1 cellular context compared by ENCODE assay signal in genomic region chr6:44002071-44002590, GRCh38.
TF ChIP-seq lines count a peak whose summit lies in the region.

No MANE protein-coding gene starts in this region.

TF ChIP-seq in HCT116, 20 proteins besides CTCF, POLR2A, EP300 and RAD21 (continued from another document):
- TF ChIP-seq, protein P1, sequence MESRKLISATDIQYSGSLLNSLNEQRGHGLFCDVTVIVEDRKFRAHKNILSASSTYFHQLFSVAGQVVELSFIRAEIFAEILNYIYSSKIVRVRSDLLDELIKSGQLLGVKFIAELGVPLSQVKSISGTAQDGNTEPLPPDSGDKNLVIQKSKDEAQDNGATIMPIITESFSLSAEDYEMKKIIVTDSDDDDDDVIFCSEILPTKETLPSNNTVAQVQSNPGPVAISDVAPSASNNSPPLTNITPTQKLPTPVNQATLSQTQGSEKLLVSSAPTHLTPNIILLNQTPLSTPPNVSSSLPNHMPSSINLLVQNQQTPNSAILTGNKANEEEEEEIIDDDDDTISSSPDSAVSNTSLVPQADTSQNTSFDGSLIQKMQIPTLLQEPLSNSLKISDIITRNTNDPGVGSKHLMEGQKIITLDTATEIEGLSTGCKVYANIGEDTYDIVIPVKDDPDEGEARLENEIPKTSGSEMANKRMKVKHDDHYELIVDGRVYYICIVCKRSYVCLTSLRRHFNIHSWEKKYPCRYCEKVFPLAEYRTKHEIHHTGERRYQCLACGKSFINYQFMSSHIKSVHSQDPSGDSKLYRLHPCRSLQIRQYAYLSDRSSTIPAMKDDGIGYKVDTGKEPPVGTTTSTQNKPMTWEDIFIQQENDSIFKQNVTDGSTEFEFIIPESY (IDR thresholded peaks at IDR 0.05; ENCODE audit: extremely low read depth, insufficient replicate concordance, low read length) = no peak
- peak; percentile 69 for TF ChIP-seq TCF7L2 (IDR thresholded peaks at IDR 0.05; ENCODE audit: borderline replicate concordance, extremely low read depth, insufficient read depth, insufficient read length)
- no peak for TF ChIP-seq ELF1 (IDR thresholded peaks at IDR 0.05; ENCODE audit: borderline replicate concordance, low read depth)
- TF ChIP-seq SRF (IDR thresholded peaks at IDR 0.05; ENCODE audit: low read depth) = no peak
- TF ChIP-seq, protein P2, sequence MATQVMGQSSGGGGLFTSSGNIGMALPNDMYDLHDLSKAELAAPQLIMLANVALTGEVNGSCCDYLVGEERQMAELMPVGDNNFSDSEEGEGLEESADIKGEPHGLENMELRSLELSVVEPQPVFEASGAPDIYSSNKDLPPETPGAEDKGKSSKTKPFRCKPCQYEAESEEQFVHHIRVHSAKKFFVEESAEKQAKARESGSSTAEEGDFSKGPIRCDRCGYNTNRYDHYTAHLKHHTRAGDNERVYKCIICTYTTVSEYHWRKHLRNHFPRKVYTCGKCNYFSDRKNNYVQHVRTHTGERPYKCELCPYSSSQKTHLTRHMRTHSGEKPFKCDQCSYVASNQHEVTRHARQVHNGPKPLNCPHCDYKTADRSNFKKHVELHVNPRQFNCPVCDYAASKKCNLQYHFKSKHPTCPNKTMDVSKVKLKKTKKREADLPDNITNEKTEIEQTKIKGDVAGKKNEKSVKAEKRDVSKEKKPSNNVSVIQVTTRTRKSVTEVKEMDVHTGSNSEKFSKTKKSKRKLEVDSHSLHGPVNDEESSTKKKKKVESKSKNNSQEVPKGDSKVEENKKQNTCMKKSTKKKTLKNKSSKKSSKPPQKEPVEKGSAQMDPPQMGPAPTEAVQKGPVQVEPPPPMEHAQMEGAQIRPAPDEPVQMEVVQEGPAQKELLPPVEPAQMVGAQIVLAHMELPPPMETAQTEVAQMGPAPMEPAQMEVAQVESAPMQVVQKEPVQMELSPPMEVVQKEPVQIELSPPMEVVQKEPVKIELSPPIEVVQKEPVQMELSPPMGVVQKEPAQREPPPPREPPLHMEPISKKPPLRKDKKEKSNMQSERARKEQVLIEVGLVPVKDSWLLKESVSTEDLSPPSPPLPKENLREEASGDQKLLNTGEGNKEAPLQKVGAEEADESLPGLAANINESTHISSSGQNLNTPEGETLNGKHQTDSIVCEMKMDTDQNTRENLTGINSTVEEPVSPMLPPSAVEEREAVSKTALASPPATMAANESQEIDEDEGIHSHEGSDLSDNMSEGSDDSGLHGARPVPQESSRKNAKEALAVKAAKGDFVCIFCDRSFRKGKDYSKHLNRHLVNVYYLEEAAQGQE (IDR thresholded peaks at IDR 0.05; ENCODE audit: low read depth) = no peak
- no peak for TF ChIP-seq CEBPB (IDR thresholded peaks at IDR 0.05; ENCODE audit: low read depth)
- no peak for TF ChIP-seq ATF3 (IDR thresholded peaks at IDR 0.05)
- no peak for TF ChIP-seq EZH2phosphoT487 (IDR thresholded peaks at IDR 0.05; ENCODE audit: borderline replicate concordance)
- TF ChIP-seq EGR1 (IDR thresholded peaks at IDR 0.05; ENCODE audit: low read depth) = no peak
